In the genomic region with DNA sequence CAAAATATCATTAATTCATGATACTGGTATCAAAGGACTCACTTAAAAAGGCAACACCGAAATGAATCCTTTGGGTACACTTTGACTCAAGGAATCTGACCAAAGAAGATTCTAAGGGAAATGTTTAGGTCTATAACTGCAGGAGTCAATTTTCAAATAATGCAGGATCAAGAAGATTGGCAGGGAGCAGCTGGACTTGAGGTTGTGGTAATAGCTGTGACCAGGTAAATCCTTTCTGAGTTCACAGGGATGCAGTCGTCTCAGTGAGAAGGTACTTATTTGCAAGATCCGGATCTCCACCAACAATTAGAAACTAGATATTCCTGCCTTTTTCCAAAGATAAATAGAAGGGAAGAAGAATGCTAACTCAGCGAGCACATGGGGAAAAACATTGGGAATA, we compare ENCODE assay signal across 8 cellular contexts.
"Had no signal": no experiment of that assay in that cellular context is flagged by ENCODE, and none has a peak within 500 bp of the region (broad histone marks: within the 10 kb centered on the region; RNA-seq: fewer than 3 reads in every experiment).

No MANE protein-coding gene starts in this region.

- H3K9me3 Mint-ChIP-seq: GM23338, H9 had no signal

- ATAC-seq: GM23338, HCT116 had no signal

- H3K9me3 ChIP-seq: HAP-1 had no signal

- H3K4me1 ChIP-seq: HAP-1 had no signal

- H3K27ac Mint-ChIP-seq: GM23338, H9 had no signal

- H3K4me3 Mint-ChIP-seq: GM23338, H9 had no signal

- H3K36me3 ChIP-seq: HAP-1 had no signal

- H3K4me3 ChIP-seq: GM23248, GM23338, HAP-1 had no signal

- H3K27ac ChIP-seq: GM23248 had no signal

- DNase-seq: GM23248, GOT3, H7, H9, HCEC 1CT had no signal

- H3K4me1 Mint-ChIP-seq: GM23338, H9 had no signal
